Comparison of ENCODE assay signal across 8 cellular contexts in genomic region chr18:24271381-24272331, GRCh38.
DNase-seq lines count a peak whose midpoint lies in the region; ATAC-seq and TF ChIP-seq lines count a peak whose summit lies in the region.

No MANE protein-coding gene starts in this region.

- H3K27me3 ChIP-seq in fibroblast of lung (ENCODE audit: control insufficient read depth, insufficient read depth, low read length) (no peaks in the 10 kb centered on the region), mucosa of rectum (ENCODE audit: control insufficient read depth in 2 of 2, insufficient read depth in 2 of 2, low read length in 2 of 2) (no peaks in the 10 kb centered on the region)

- H3K4me1 ChIP-seq in fibroblast of lung (ENCODE audit: control insufficient read depth, extremely low read depth, insufficient read depth, low read length), result peaks cover 3% of the 10 kb centered on the region
- H3K4me1 ChIP-seq in mucosa of rectum (ENCODE audit: control insufficient read depth in 2 of 2, insufficient read depth in 2 of 2, low read length in 2 of 2), result peaks cover 4 to 19% of the 10 kb centered on the region in 2 donors

- peak overlapping the region; percentile 78 to 97 (median 83) for H3K4me3 ChIP-seq in fibroblast of lung (replicated peaks in 1 of 4; ENCODE audit: control extremely low read depth in 1 of 4, insufficient read depth in 1 of 4, low read depth in 3 of 4, low read length in 4 of 4)
- H3K4me3 ChIP-seq in mucosa of rectum (ENCODE audit: low read length in 2 of 2), result peak overlapping the region; percentile 80 to 81

- peak overlapping the region; percentile 93 for H3K4me2 ChIP-seq in fibroblast of lung (ENCODE audit: extremely low read depth, insufficient read depth, low read length)

- intact Hi-C loops in activated CD4-positive, alpha-beta memory T cell treated with anti-CD3 and anti-CD28 coated beads for 36 hours (cut with micrococcal nuclease), result no loop called here

- H3K9ac ChIP-seq in fibroblast of lung (ENCODE audit: insufficient read depth, low read length) (peak overlapping the region; percentile 72), mucosa of rectum (ENCODE audit: low read depth in 1 of 2, low read length in 2 of 2) (peak overlapping the region; percentile 68 to 80)

- H3K4me3 Mint-ChIP-seq in activated T-cell treated with anti-CD3 and anti-CD28 coated beads, Interleukin-2, amount 50 U/mL, for 24 hours, result peak overlapping the region; percentile 61
- H3K4me3 Mint-ChIP-seq in activated CD4-positive, alpha-beta memory T cell treated with anti-CD3 and anti-CD28 coated beads for 36 hours, result peak overlapping the region; percentile 55

- H3K36me3 ChIP-seq in fibroblast of lung (ENCODE audit: control insufficient read depth, insufficient read depth, low read length) (no peaks in the 10 kb centered on the region), mucosa of rectum (ENCODE audit: control insufficient read depth in 2 of 2, insufficient read depth in 2 of 2, low read length in 2 of 2) (no peaks in the 10 kb centered on the region)

- H3K27me3 Mint-ChIP-seq in activated T-cell treated with anti-CD3 and anti-CD28 coated beads, Interleukin-2, amount 50 U/mL, for 24 hours, result peaks cover 43% of the 10 kb centered on the region
- peaks cover 32% of the 10 kb centered on the region for H3K27me3 Mint-ChIP-seq in activated CD4-positive, alpha-beta memory T cell treated with anti-CD3 and anti-CD28 coated beads for 36 hours

- peak overlapping the region; percentile 54 for H3K27ac ChIP-seq in fibroblast of lung (ENCODE audit: insufficient read depth, low read length)
- peak overlapping the region; percentile 67 to 84 for H3K27ac ChIP-seq in mucosa of rectum (ENCODE audit: low read depth in 2 of 2, low read length in 2 of 2)
- H3K27ac ChIP-seq in temporal lobe (ENCODE audit: low read depth, low read length), result peak overlapping the region; percentile 97

- peaks cover 8% of the 10 kb centered on the region for H3K79me2 ChIP-seq in fibroblast of lung (ENCODE audit: control insufficient read depth, insufficient read depth, low read length)

- no peaks in the 10 kb centered on the region for H4K20me1 ChIP-seq in fibroblast of lung (ENCODE audit: control insufficient read depth, extremely low read depth, insufficient read depth, low read length)

- TF ChIP-seq CTCF in fibroblast of lung (conservative IDR thresholded peaks at IDR 0.05 in 1 of 2, IDR thresholded peaks at IDR 0.05 in 1 of 2; ENCODE audit: low read depth in 1 of 2, low read length in 2 of 2), result no peak

- H3K27ac Mint-ChIP-seq in activated T-cell treated with anti-CD3 and anti-CD28 coated beads, Interleukin-2, amount 50 U/mL, for 24 hours, result no peak overlapping the region
- no peak overlapping the region for H3K27ac Mint-ChIP-seq in activated CD4-positive, alpha-beta memory T cell treated with anti-CD3 and anti-CD28 coated beads for 36 hours

- no peaks in the 10 kb centered on the region for H3K9me3 ChIP-seq in fibroblast of lung (ENCODE audit: control insufficient read depth, insufficient read depth, low read depth, low read length)
- no peaks in the 10 kb centered on the region for H3K9me3 ChIP-seq in mucosa of rectum (ENCODE audit: control insufficient read depth in 2 of 2, low read length in 2 of 2)

- POLR2A ChIA-PET in activated CD4-positive, alpha-beta memory T cell treated with anti-CD3 and anti-CD28 coated beads for 36 hours (lab: Charles Lee), result no interaction called here

- H2AFZ ChIP-seq in fibroblast of lung (ENCODE audit: low read length), result peak overlapping the region; percentile 79

- CTCF ChIA-PET in activated CD4-positive, alpha-beta memory T cell treated with anti-CD3 and anti-CD28 coated beads for 36 hours (lab: Charles Lee), result interaction anchor here (2.1 kb wide), 1 partner anchor 95 kb away, joined by 6 read pairs; no protein-coding TSS in a partner anchor

- peaks cover 8% of the 10 kb centered on the region for H3K4me1 Mint-ChIP-seq in activated T-cell treated with anti-CD3 and anti-CD28 coated beads, Interleukin-2, amount 50 U/mL, for 24 hours (ENCODE audit: low read depth)
- peaks cover 5% of the 10 kb centered on the region for H3K4me1 Mint-ChIP-seq in activated CD4-positive, alpha-beta memory T cell treated with anti-CD3 and anti-CD28 coated beads for 36 hours (ENCODE audit: low read depth)

- no peaks in the 10 kb centered on the region for H3K36me3 Mint-ChIP-seq in activated T-cell treated with anti-CD3 and anti-CD28 coated beads, Interleukin-2, amount 50 U/mL, for 24 hours (ENCODE audit: low read depth)
- no peaks in the 10 kb centered on the region for H3K36me3 Mint-ChIP-seq in activated CD4-positive, alpha-beta memory T cell treated with anti-CD3 and anti-CD28 coated beads for 36 hours

- H3K9me3 Mint-ChIP-seq in activated T-cell treated with anti-CD3 and anti-CD28 coated beads, Interleukin-2, amount 50 U/mL, for 24 hours, result no peaks in the 10 kb centered on the region
- H3K9me3 Mint-ChIP-seq in activated CD4-positive, alpha-beta memory T cell treated with anti-CD3 and anti-CD28 coated beads for 36 hours, result peaks cover 4% of the 10 kb centered on the region

- no peak for ATAC-seq in HG03460 (IDR thresholded peaks at IDR 0.05; ENCODE audit: unreplicated experiment)

- DNase-seq in activated T-cell treated with anti-CD3 and anti-CD28 coated beads, Interleukin-2, amount 50 U/mL, for 24 hours, result peak; percentile 41
- DNase-seq in activated T-cell treated with anti-CD3 and anti-CD28 coated beads, Interleukin-2, amount 50 U/mL, for 1 hour, result no peak
- peak; percentile 29 for DNase-seq in NCI-H1048 (lab: John Stamatoyannopoulos, UW)
- DNase-seq in activated CD4-positive, alpha-beta memory T cell treated with anti-CD3 and anti-CD28 coated beads for 36 hours, result peak; percentile 33
- DNase-seq in fibroblast of lung (ENCODE audit: low read depth in 2 of 2), result peak; percentile 71 to 84
